31 cellular contexts compared by ENCODE assay signal in the genomic region with DNA sequence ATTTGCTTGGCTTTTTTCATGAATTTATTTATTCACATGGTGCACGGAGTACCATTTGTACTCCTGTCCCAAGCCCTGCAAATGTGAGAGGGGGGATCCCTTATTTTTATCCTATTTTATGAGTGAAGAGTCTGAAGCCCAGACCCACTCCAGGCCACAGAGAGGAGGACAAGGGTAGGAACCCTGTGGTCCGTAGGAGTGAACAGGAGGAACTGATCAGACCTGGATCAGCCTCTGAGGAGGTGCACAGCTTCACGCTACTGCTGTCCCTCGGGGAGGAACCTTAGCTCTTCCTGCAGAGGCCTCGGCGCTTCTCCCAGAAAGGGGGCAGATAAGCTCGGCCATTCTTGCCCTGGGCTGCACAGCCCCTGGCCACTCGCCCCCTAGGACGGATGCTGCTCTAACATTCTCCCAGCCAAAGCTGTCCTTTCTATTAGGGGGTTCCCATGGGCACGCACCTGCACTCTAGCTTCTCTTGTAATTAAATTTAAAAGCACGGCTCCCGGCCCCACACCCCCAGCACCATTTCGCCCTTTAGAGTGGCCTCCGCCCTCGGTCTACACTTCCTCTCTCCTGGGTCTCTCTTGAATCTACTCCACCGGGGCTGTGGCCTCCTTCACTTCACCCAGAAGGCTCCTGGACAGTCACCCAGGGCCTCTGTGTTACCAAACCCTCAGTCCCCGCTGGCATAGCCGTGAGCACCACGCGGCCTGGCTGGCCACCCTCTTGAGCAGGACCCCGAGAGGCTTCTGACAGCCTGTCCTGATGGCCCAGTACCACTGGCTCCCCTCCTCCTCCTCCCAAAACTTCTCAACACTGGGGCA. TPM values are rescaled to one million over a fixed set of nuclear protein-coding genes. Genes with fewer than 3 reads are reported as not detected.
DNase-seq lines count a peak whose midpoint lies in the region; ATAC-seq, FAIRE-seq and TF ChIP-seq lines count a peak whose summit lies in the region.
"Had no signal": no experiment of that assay in that cellular context is flagged by ENCODE, and none has a peak within 500 bp of the region (broad histone marks: within the 10 kb centered on the region; RNA-seq: fewer than 3 reads in every experiment).

No MANE protein-coding gene starts in this region.

- intact Hi-C loops in Panc1 (cut with micrococcal nuclease; ENCODE audit: unreplicated experiment) (loop anchor here (10.0 kb wide), 1 partner anchor 148 kb away; no protein-coding TSS in a partner anchor), PC-3 (cut with micrococcal nuclease) (loop anchor here (10.0 kb wide), 1 partner anchor 68 kb away; no protein-coding TSS in a partner anchor)
- intact Hi-C loops in activated CD8-positive, alpha-beta T cell treated with anti-CD3 and anti-CD28 coated beads for 36 hours (cut with micrococcal nuclease): no loop called here

- no peak overlapping the region for H3K23ac ChIP-seq in trophoblast cell (ENCODE audit: low read length)

- H3K9me3 Mint-ChIP-seq in immature natural killer cell: peaks cover 0 to 2% (median 0%) of the 10 kb centered on the region in 6 donors
- no peaks in the 10 kb centered on the region for H3K9me3 Mint-ChIP-seq in activated CD8-positive, alpha-beta T cell treated with anti-CD3 and anti-CD28 coated beads for 36 hours
- H3K9me3 Mint-ChIP-seq: activated CD4-positive, alpha-beta memory T cell treated with anti-CD3 and anti-CD28 coated beads for 36 hours; activated naive CD8-positive, alpha-beta T cell treated with anti-CD3 and anti-CD28 coated beads for 36 hours; dendritic cell treated with granulocyte-macrophage colony-stimulating factor and Interleukin-4, amounts not matched to agents 40 ng/mL and 50 ng/mL, for 4 days; T-cell had no signal

- no peaks in the 10 kb centered on the region; a peak in 1 of 22 replicates for H4K20me1 ChIP-seq in BLaER1 treated with 17β-estradiol and CSF1 and Interleukin-3, amounts not matched to agents 10 nM and 100 nM
- no peaks in the 10 kb centered on the region for H4K20me1 ChIP-seq in PC-3 (ENCODE audit: low read length)

- CTCF ChIA-PET in Panc1 (lab: Charles Lee): interaction anchor here (0.6 kb wide), 1 partner anchor 95 kb away, joined by 3 read pairs; no protein-coding TSS in a partner anchor
- CTCF ChIA-PET in PC-3 (lab: Charles Lee): no interaction called here
- CTCF ChIA-PET in activated CD8-positive, alpha-beta T cell treated with anti-CD3 and anti-CD28 coated beads for 36 hours (lab: Charles Lee): no interaction called here

- H3K27me3 ChIP-seq in BLaER1 treated with 17β-estradiol and CSF1 and Interleukin-3, amounts not matched to agents 10 nM and 100 nM: no peaks in the 10 kb centered on the region
- H3K27me3 ChIP-seq in Panc1 (ENCODE audit: control insufficient read depth, insufficient read depth, low read length): no peaks in the 10 kb centered on the region
- no peaks in the 10 kb centered on the region for H3K27me3 ChIP-seq in trophoblast cell (ENCODE audit: insufficient read depth, low read length)
- H3K27me3 ChIP-seq in PC-3 (ENCODE audit: low read length): no peaks in the 10 kb centered on the region
- H3K27me3 ChIP-seq: cardiac muscle cell, upper lobe of right lung had no signal

- peak overlapping the region; percentile 68 to 84 (median 79) for H3K9ac ChIP-seq in BLaER1 treated with 17β-estradiol and CSF1 and Interleukin-3, amounts not matched to agents 10 nM and 100 nM
- H3K9ac ChIP-seq in trophoblast cell (ENCODE audit: low read length) (no peak overlapping the region), PC-3 (ENCODE audit: low read length) (no peak overlapping the region)

- H3K27me3 Mint-ChIP-seq in immature natural killer cell (ENCODE audit: low read depth in 3 of 3): peaks cover 0 to 2% (median 1%) of the 10 kb centered on the region in 3 donors
- no peaks in the 10 kb centered on the region for H3K27me3 Mint-ChIP-seq in activated CD8-positive, alpha-beta T cell treated with anti-CD3 and anti-CD28 coated beads for 36 hours
- H3K27me3 Mint-ChIP-seq: activated CD4-positive, alpha-beta memory T cell treated with anti-CD3 and anti-CD28 coated beads for 36 hours; activated naive CD8-positive, alpha-beta T cell treated with anti-CD3 and anti-CD28 coated beads for 36 hours; T-cell had no signal

- no peak for FAIRE-seq in GM12892 (lab: Jason Lieb, UNC)
- FAIRE-seq: GM18507, islet of Langerhans, TTC549 had no signal

- peak overlapping the region; percentile 77 to 95 (median 84) for H3K27ac ChIP-seq in BLaER1 treated with 17β-estradiol and CSF1 and Interleukin-3, amounts not matched to agents 10 nM and 100 nM
- peak overlapping the region; percentile 46; the same call in 1 of the 2 replicates for H3K27ac ChIP-seq in Panc1 (ENCODE audit: low read length)
- no peak overlapping the region for H3K27ac ChIP-seq in trophoblast cell (ENCODE audit: low read depth, low read length)
- no peak overlapping the region for H3K27ac ChIP-seq in PC-3 (ENCODE audit: low read length)
- H3K27ac ChIP-seq: cardiac muscle cell, HL-60, lower lobe of right lung, prostate gland, RWPE1, skin epidermis, upper lobe of right lung had no signal

- H3K4ac ChIP-seq in trophoblast cell (ENCODE audit: low read depth, low read length): no peak overlapping the region

- peaks cover 94 to 98% (median 97%) of the 10 kb centered on the region in 10 experiments for H3K4me1 ChIP-seq in BLaER1 treated with 17β-estradiol and CSF1 and Interleukin-3, amounts not matched to agents 10 nM and 100 nM
- H3K4me1 ChIP-seq in Panc1 (ENCODE audit: control insufficient read depth, insufficient read depth, low read length) (peaks cover 27% of the 10 kb centered on the region), trophoblast cell (ENCODE audit: control insufficient read depth in 1 of 2, insufficient read depth in 2 of 2, low read length in 2 of 2) (peaks cover 29 to 41% of the 10 kb centered on the region in 2 experiments), PC-3 (ENCODE audit: insufficient read depth, low read length) (no peaks in the 10 kb centered on the region)
- H3K4me1 ChIP-seq: prostate gland, upper lobe of right lung had no signal

- H2BK12ac ChIP-seq in trophoblast cell (ENCODE audit: low read length): peak overlapping the region; percentile 52

- H3K79me2 ChIP-seq in trophoblast cell (ENCODE audit: control insufficient read depth, insufficient read depth, low read length, poor library complexity): no peaks in the 10 kb centered on the region
- no peaks in the 10 kb centered on the region for H3K79me2 ChIP-seq in PC-3 (ENCODE audit: low read length)

- no peak overlapping the region for H4K8ac ChIP-seq in trophoblast cell (ENCODE audit: low read depth, low read length)

- H3K9me3 ChIP-seq in BLaER1 treated with 17β-estradiol and CSF1 and Interleukin-3, amounts not matched to agents 10 nM and 100 nM (replicated peaks in 1 of 11): no peaks in the 10 kb centered on the region
- H3K9me3 ChIP-seq in Panc1 (ENCODE audit: control insufficient read depth, insufficient read depth, low read depth, low read length) (no peaks in the 10 kb centered on the region), trophoblast cell (ENCODE audit: insufficient read depth, low read depth, low read length) (no peaks in the 10 kb centered on the region), PC-3 (ENCODE audit: low read length) (no peaks in the 10 kb centered on the region)
- H3K9me3 ChIP-seq: lower lobe of right lung, prostate gland, upper lobe of right lung had no signal

- ATAC-seq in Panc1 (no peak), PC-3 (no peak)
- no peak for ATAC-seq in activated CD8-positive, alpha-beta T cell treated with anti-CD3 and anti-CD28 coated beads for 36 hours
- ATAC-seq: lower lobe of right lung, T-cell, upper lobe of right lung had no signal

- peaks cover 11% of the 10 kb centered on the region for H3K79me1 ChIP-seq in trophoblast cell (ENCODE audit: low read length)

- no peaks in the 10 kb centered on the region for H3K36me3 Mint-ChIP-seq in immature natural killer cell
- no peaks in the 10 kb centered on the region for H3K36me3 Mint-ChIP-seq in activated CD8-positive, alpha-beta T cell treated with anti-CD3 and anti-CD28 coated beads for 36 hours (ENCODE audit: low read depth)
- H3K36me3 Mint-ChIP-seq: activated CD4-positive, alpha-beta memory T cell treated with anti-CD3 and anti-CD28 coated beads for 36 hours; activated naive CD8-positive, alpha-beta T cell treated with anti-CD3 and anti-CD28 coated beads for 36 hours; T-cell had no signal

- DNase-seq in Panc1 (ENCODE audit: low read depth, low spot score) (no peak), immature natural killer cell (no peak), trophoblast cell (no peak), PC-3 (no peak), NCI-H524 treated with DMSO at 0.1 percent for 48 hours (lab: John Stamatoyannopoulos, UW) (no peak), GM12892 (ENCODE audit: insufficient read length) (no peak)
- DNase-seq in activated CD8-positive, alpha-beta T cell treated with anti-CD3 and anti-CD28 coated beads for 36 hours: no peak
- DNase-seq: activated CD4-positive, alpha-beta memory T cell treated with anti-CD3 and anti-CD28 coated beads for 36 hours; activated naive CD8-positive, alpha-beta T cell treated with anti-CD3 and anti-CD28 coated beads for 36 hours; C1 segment of cervical spinal cord; Kasumi-1; lower lobe of right lung; MV-4-11; NCI-H1436 treated with DMSO at 0.1 percent for 48 hours; NCI-H345; NCI-H774; T-cell; upper lobe of right lung had no signal

- no peaks in the 10 kb centered on the region for H3F3A ChIP-seq in PC-3 (ENCODE audit: low read length, unreplicated experiment)

- H4K91ac ChIP-seq in trophoblast cell (ENCODE audit: low read depth, low read length): no peak overlapping the region

- H3K4me3 Mint-ChIP-seq in immature natural killer cell: no peak overlapping the region
- no peak overlapping the region for H3K4me3 Mint-ChIP-seq in activated CD8-positive, alpha-beta T cell treated with anti-CD3 and anti-CD28 coated beads for 36 hours
- H3K4me3 Mint-ChIP-seq: activated CD4-positive, alpha-beta memory T cell treated with anti-CD3 and anti-CD28 coated beads for 36 hours; activated naive CD8-positive, alpha-beta T cell treated with anti-CD3 and anti-CD28 coated beads for 36 hours; dendritic cell treated with granulocyte-macrophage colony-stimulating factor and Interleukin-4, amounts not matched to agents 40 ng/mL and 50 ng/mL, for 4 days; T-cell had no signal

- peak overlapping the region in 4 of 6 donors; percentile 16 to 89 (median 46) for H3K27ac Mint-ChIP-seq in immature natural killer cell
- no peak overlapping the region for H3K27ac Mint-ChIP-seq in activated CD8-positive, alpha-beta T cell treated with anti-CD3 and anti-CD28 coated beads for 36 hours
- H3K27ac Mint-ChIP-seq: activated CD4-positive, alpha-beta memory T cell treated with anti-CD3 and anti-CD28 coated beads for 36 hours; activated naive CD8-positive, alpha-beta T cell treated with anti-CD3 and anti-CD28 coated beads for 36 hours; dendritic cell treated with granulocyte-macrophage colony-stimulating factor and Interleukin-4, amounts not matched to agents 40 ng/mL and 50 ng/mL, for 4 days; T-cell had no signal

- H4K12ac ChIP-seq in trophoblast cell (ENCODE audit: low read depth, low read length): no peak overlapping the region

- H2AFZ ChIP-seq in trophoblast cell (ENCODE audit: insufficient read depth, low read length, poor library complexity) (no peak overlapping the region), PC-3 (ENCODE audit: low read length) (no peak overlapping the region)

- H3K4me2 ChIP-seq in BLaER1 treated with 17β-estradiol and CSF1 and Interleukin-3, amounts not matched to agents 10 nM and 100 nM: peak overlapping the region; percentile 89 to 99 (median 93)
- H3K4me2 ChIP-seq in trophoblast cell (ENCODE audit: low read length) (no peak overlapping the region), PC-3 (ENCODE audit: low read length) (no peak overlapping the region)

- H3K4me3 ChIP-seq in BLaER1 treated with 17β-estradiol and CSF1 and Interleukin-3, amounts not matched to agents 10 nM and 100 nM: peak overlapping the region; percentile 44 to 68 (median 60)
- no peak overlapping the region for H3K4me3 ChIP-seq in Panc1 (ENCODE audit: low read depth in 2 of 2, low read length in 2 of 2)
- no peak overlapping the region for H3K4me3 ChIP-seq in trophoblast cell (ENCODE audit: low read depth, low read length)
- H3K4me3 ChIP-seq in PC-3 (ENCODE audit: low read length): no peak overlapping the region
- H3K4me3 ChIP-seq: cardiac muscle cell, lower lobe of right lung, prostate gland, skin epidermis, upper lobe of right lung had no signal

- POLR2A ChIA-PET in Panc1 (lab: Charles Lee): no interaction called here
- POLR2A ChIA-PET in PC-3 (lab: Charles Lee; ENCODE audit: unreplicated experiment): no interaction called here
- POLR2A ChIA-PET in activated CD8-positive, alpha-beta T cell treated with anti-CD3 and anti-CD28 coated beads for 36 hours (lab: Charles Lee): no interaction called here

- no peak overlapping the region for H2BK120ac ChIP-seq in trophoblast cell (ENCODE audit: insufficient read depth, low read length, poor library complexity)

- no CpG with 5 or more reads among the region's 21 CpGs for WGBS in trophoblast cell (ENCODE audit: extremely low coverage, insufficient coverage, insufficient read length)

- no peak overlapping the region for H2BK5ac ChIP-seq in trophoblast cell (ENCODE audit: low read depth, low read length, poor library complexity)

- 0 out of 22 replicates have a peak, but pooled peaks cover 0 to 5% (median 0%) of the 10 kb centered on the region in 11 experiments for H3K36me3 ChIP-seq in BLaER1 treated with 17β-estradiol and CSF1 and Interleukin-3, amounts not matched to agents 10 nM and 100 nM
- H3K36me3 ChIP-seq in Panc1 (ENCODE audit: control insufficient read depth, insufficient read depth, low read length): no peaks in the 10 kb centered on the region
- no peaks in the 10 kb centered on the region for H3K36me3 ChIP-seq in trophoblast cell (ENCODE audit: control insufficient read depth in 1 of 2, insufficient read depth in 2 of 2, low read length in 2 of 2)
- no peaks in the 10 kb centered on the region for H3K36me3 ChIP-seq in PC-3 (ENCODE audit: low read depth, low read length)
- H3K36me3 ChIP-seq: cardiac muscle cell, lower lobe of right lung, prostate gland, upper lobe of right lung had no signal

- TF ChIP-seq CTCF in Panc1 (IDR thresholded peaks at IDR 0.05) (no peak), PC-3 (conservative IDR thresholded peaks at IDR 0.05; ENCODE audit: low read depth, low read length) (no peak)
- TF ChIP-seq CTCF in activated CD8-positive, alpha-beta T cell treated with anti-CD3 and anti-CD28 coated beads for 36 hours (IDR thresholded peaks at IDR 0.05): no peak

- peak overlapping the region; percentile 32 for H2AK5ac ChIP-seq in trophoblast cell (ENCODE audit: low read length)

- H3K4me1 Mint-ChIP-seq in immature natural killer cell: peaks cover 0 to 4% of the 10 kb centered on the region in 2 donors
- H3K4me1 Mint-ChIP-seq in activated CD8-positive, alpha-beta T cell treated with anti-CD3 and anti-CD28 coated beads for 36 hours (ENCODE audit: low read depth): no peaks in the 10 kb centered on the region
- H3K4me1 Mint-ChIP-seq: activated naive CD8-positive, alpha-beta T cell treated with anti-CD3 and anti-CD28 coated beads for 36 hours had no signal

- TF ChIP-seq POLR2A in GM12892 (IDR thresholded peaks at IDR 0.05; ENCODE audit: low read depth, low read length): no peak

- H3K9me2 ChIP-seq in PC-3 (replicated peaks; ENCODE audit: low read length): no peaks in the 10 kb centered on the region

- H3K14ac ChIP-seq in trophoblast cell (ENCODE audit: low read length): no peak overlapping the region

- BruUV-seq in Panc1 (replicated peaks; lab: Mats Ljungman, UMichigan) (no TSS peak), PC-3 (replicated peaks; lab: Mats Ljungman, UMichigan) (no TSS peak)

- in situ Hi-C loops in Panc1 (cut with HindIII; ENCODE audit: low pct_unique_long_range_greater_than_20kb, low sequenced_read_pairs): no loop called here

- no peak overlapping the region for H3K18ac ChIP-seq in trophoblast cell (ENCODE audit: low read length)

RNA-seq across cellular contexts. Expression of a gene that starts 6.5 kb away (rescaled TPM):
- total RNA-seq in Panc1 (2021; ENCODE audit: unreplicated experiment) (23.6 TPM), PC-3 (2014; rRNA removed) (28.9 and 52.2 TPM in 2 replicates)
- polyA plus RNA-seq in Panc1 (2012; ENCODE audit: insufficient read length): 8.5 TPM
- polyA plus RNA-seq in immature natural killer cell: not detected
- 15.7 and 16.1 TPM in 2 replicates for polyA plus RNA-seq in trophoblast cell (2013)
- total RNA-seq in activated CD8-positive, alpha-beta T cell treated with anti-CD3 and anti-CD28 coated beads for 36 hours: under 1 TPM; 0.14 to 0.69 TPM
- polyA plus RNA-seq in GM12892 (2012; ENCODE audit: missing spikeins): 2.4 TPM
- total RNA-seq: activated CD4-positive, alpha-beta memory T cell treated with anti-CD3 and anti-CD28 coated beads for 36 hours had no signal

RNA-seq across cellular contexts. Expression of a gene that starts 30.3 kb away (rescaled TPM):
- 121 TPM for total RNA-seq in Panc1 (2021; ENCODE audit: unreplicated experiment)
- 61.9 TPM for polyA plus RNA-seq in Panc1 (2012; ENCODE audit: insufficient read length)
- polyA plus RNA-seq in immature natural killer cell: 100 to 1,000 TPM in 1 of 3 donors, 10 to 100 TPM in 2; 62.5 to 137 (median 80.0) TPM
- polyA plus RNA-seq in trophoblast cell (2013): 51.0 and 58.1 TPM in 2 replicates
- total RNA-seq in PC-3 (2014; rRNA removed): 87.8 and 106 TPM in 2 replicates
- 100 to 1,000 TPM; 264 to 281 TPM for total RNA-seq in activated CD8-positive, alpha-beta T cell treated with anti-CD3 and anti-CD28 coated beads for 36 hours
- 80.1 TPM for polyA plus RNA-seq in GM12892 (2012; ENCODE audit: missing spikeins)

RNA-seq across cellular contexts. Expression of a gene that starts 30.7 kb away (rescaled TPM):
- total RNA-seq in Panc1 (2021; ENCODE audit: unreplicated experiment) (not detected), PC-3 (2014; rRNA removed) (not detected in 2 replicates)
- polyA plus RNA-seq in Panc1 (2012; ENCODE audit: insufficient read length): not detected
- polyA plus RNA-seq in immature natural killer cell: not detected
- polyA plus RNA-seq in trophoblast cell (2013): not detected in 2 replicates
- total RNA-seq in activated CD8-positive, alpha-beta T cell treated with anti-CD3 and anti-CD28 coated beads for 36 hours: not detected
- polyA plus RNA-seq in GM12892 (2012; ENCODE audit: missing spikeins): not detected
- total RNA-seq: activated CD4-positive, alpha-beta memory T cell treated with anti-CD3 and anti-CD28 coated beads for 36 hours; activated naive CD8-positive, alpha-beta T cell treated with anti-CD3 and anti-CD28 coated beads for 36 hours; aorta; cardiac muscle cell; lower lobe of right lung; mucosa of gallbladder; prostate gland; SK-MEL-5; T-cell; upper lobe of right lung had no signal
- polyA plus RNA-seq: aorta, cardiac muscle cell had no signal

Comparison
In these comparisons a context has a peak if more than half of its experiments do, and no peak if none do; other contexts are left out.
1. H3K27ac ChIP-seq: peak in BLaER1 treated with 17β-estradiol and CSF1 and Interleukin-3, amounts not matched to agents 10 nM and 100 nM (11 of 11) and Panc1 (single experiment); none in trophoblast cell (single experiment) and PC-3 (single experiment).
2. H3K4me2 ChIP-seq: peak in BLaER1 treated with 17β-estradiol and CSF1 and Interleukin-3, amounts not matched to agents 10 nM and 100 nM (11 of 11); none in trophoblast cell (single experiment) and PC-3 (single experiment).
3. H3K4me3 ChIP-seq: peak in BLaER1 treated with 17β-estradiol and CSF1 and Interleukin-3, amounts not matched to agents 10 nM and 100 nM (10 of 10); none in Panc1 (0 of 2), trophoblast cell (single experiment) and PC-3 (single experiment).
4. H3K9ac ChIP-seq: peak in BLaER1 treated with 17β-estradiol and CSF1 and Interleukin-3, amounts not matched to agents 10 nM and 100 nM (11 of 11); none in trophoblast cell (single experiment) and PC-3 (single experiment).
5. RNA of a gene that starts 6.5 kb away (total RNA-seq): 28.9 to 52.2 TPM in PC-3 and 23.6 TPM in Panc1 (single experiment); 0.14 to 0.69 TPM in activated CD8-positive, alpha-beta T cell treated with anti-CD3 and anti-CD28 coated beads for 36 hours; every median in the first group is over 10 times any median in the second.